Comparison of ENCODE assay signal across 8 cellular contexts in the genomic region with DNA sequence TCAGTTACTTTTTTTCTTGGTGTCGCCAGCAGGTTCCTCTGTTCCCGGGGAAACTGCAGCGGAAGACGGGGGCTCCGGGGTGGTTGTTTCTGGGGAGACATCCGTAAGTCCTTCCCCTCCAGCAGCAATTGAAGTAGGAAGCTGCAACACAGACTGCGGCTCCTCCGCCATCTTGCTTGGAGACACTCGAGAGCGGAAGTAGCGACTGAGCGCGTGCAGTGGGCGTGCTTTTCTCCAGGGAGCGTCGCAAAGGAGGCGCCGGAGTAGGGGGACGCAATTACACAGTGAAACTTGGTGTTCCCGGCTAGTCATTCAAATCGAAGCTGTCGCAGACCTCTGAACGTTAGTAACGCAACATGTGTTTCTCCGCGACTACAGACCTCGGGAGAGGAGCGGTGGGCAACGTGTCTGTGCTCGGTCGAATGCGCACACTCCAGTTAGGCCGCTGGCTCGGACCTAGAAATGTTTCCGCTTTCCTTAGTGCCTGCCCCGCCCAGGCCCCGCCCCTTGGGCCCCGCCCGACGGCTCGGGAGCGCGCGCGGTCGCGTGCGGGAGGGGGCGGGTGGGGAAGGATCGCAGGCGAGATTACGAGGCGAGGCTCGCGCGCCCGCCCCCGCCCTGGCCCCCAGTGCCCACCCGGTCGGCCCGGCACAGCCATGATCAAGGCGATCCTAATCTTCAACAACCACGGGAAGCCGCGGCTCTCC. TPM values are rescaled to one million over a fixed set of nuclear protein-coding genes. Genes with fewer than 3 reads are reported as not detected.
DNase-seq lines count a peak whose midpoint lies in the region; ATAC-seq and TF ChIP-seq lines count a peak whose summit lies in the region.

A gene (plus strand): TSS at position 554 of the 707 bp plus-strand sequence. CDS start 103 bp downstream, at position 657.
A gene (minus strand): TSS at position 184 of the 707 bp plus-strand sequence. CDS start 13 bp downstream, at position 171.

- peak within 1 kb of the TSS; percentile 94 for H3K4me3 ChIP-seq in suprapubic skin

- TF ChIP-seq POLR2A in GM10847 (IDR thresholded peaks at IDR 0.05; ENCODE audit: extremely low read depth, insufficient read length), result peak; percentile 85
- TF ChIP-seq POLR2A in suprapubic skin (IDR thresholded peaks at IDR 0.05), result peak; percentile 86 to 92

- peaks cover 10 to 18% of the 10 kb centered on the region in 2 donors for H3K36me3 Mint-ChIP-seq in activated naive CD4-positive, alpha-beta T cell treated with anti-CD3 and anti-CD28 coated beads, Interleukin-2, amount 50 U/mL, for 72 hours

- TF ChIP-seq EP300 in suprapubic skin (IDR thresholded peaks at IDR 0.05), result peak; percentile 56

- H3K9me3 ChIP-seq in suprapubic skin, result no peaks in the 10 kb centered on the region

- peaks cover 56% of the 10 kb centered on the region for H3K4me1 ChIP-seq in suprapubic skin

- peak within 1 kb of the TSS; percentile 98 for H3K27ac Mint-ChIP-seq in activated naive CD4-positive, alpha-beta T cell treated with anti-CD3 and anti-CD28 coated beads, Interleukin-2, amount 50 U/mL, for 72 hours

- WGBS in suprapubic skin, result 1% methylated on average over 24 of the region's 65 CpGs

- peak; percentile 88 for ATAC-seq in HG02642 (IDR thresholded peaks at IDR 0.05; ENCODE audit: poor library complexity, unreplicated experiment)
- peak; percentile 89 to 91 for ATAC-seq in activated naive CD4-positive, alpha-beta T cell treated with anti-CD3 and anti-CD28 coated beads, Interleukin-2, amount 50 U/mL, for 72 hours

- H3K27ac ChIP-seq in suprapubic skin, result peak within 1 kb of the TSS; percentile 96

- no peaks in the 10 kb centered on the region for H3K27me3 ChIP-seq in suprapubic skin

- no peak for TF ChIP-seq CTCF in suprapubic skin (IDR thresholded peaks at IDR 0.05)

- peaks cover 7% of the 10 kb centered on the region for H3K36me3 ChIP-seq in suprapubic skin

- peak; percentile 67 for DNase-seq in NCI-H1105 (lab: John Stamatoyannopoulos, UW)
- DNase-seq in SKM-1 (lab: John Stamatoyannopoulos, UW; ENCODE audit: unreplicated experiment), result peak; percentile 98
- peak; percentile 89 to 90 for DNase-seq in activated naive CD4-positive, alpha-beta T cell treated with anti-CD3 and anti-CD28 coated beads, Interleukin-2, amount 50 U/mL, for 72 hours (ENCODE audit: low spot score in 2 of 2)
- DNase-seq in glomerular endothelial cell (ENCODE audit: extremely low read depth, low read depth, low spot score), result peak; percentile 84
- peak; percentile 93 for DNase-seq in occipital lobe (lab: John Stamatoyannopoulos, UW)
- DNase-seq in suprapubic skin (ENCODE audit: low spot score in 2 of 2), result peak; percentile 94 to 96

- no peaks in the 10 kb centered on the region for H3K9me3 Mint-ChIP-seq in activated naive CD4-positive, alpha-beta T cell treated with anti-CD3 and anti-CD28 coated beads, Interleukin-2, amount 50 U/mL, for 72 hours

RNA-seq across cellular contexts. Expression of the first gene that starts in this region (rescaled TPM):
- total RNA-seq in activated naive CD4-positive, alpha-beta T cell treated with anti-CD3 and anti-CD28 coated beads, Interleukin-2, amount 50 U/mL, for 72 hours, result 100 to 1,000 TPM in 1 of 2 donors, 10 to 100 TPM in 1; 47.6 to 126 TPM
- total RNA-seq in glomerular endothelial cell (59.7 and 87.1 TPM in 2 replicates), occipital lobe (220 TPM), suprapubic skin (100 to 1,000 TPM in 2 of 4 donors, 10 to 100 TPM in 2; 34.9 to 115 (median 70.3) TPM)

RNA-seq across cellular contexts. Expression of the second gene that starts in this region (rescaled TPM):
- total RNA-seq in activated naive CD4-positive, alpha-beta T cell treated with anti-CD3 and anti-CD28 coated beads, Interleukin-2, amount 50 U/mL, for 72 hours, result 10 to 100 TPM; 45.3 to 59.0 TPM
- total RNA-seq in glomerular endothelial cell, result 54.4 and 55.9 TPM in 2 replicates
- 96.4 TPM for total RNA-seq in occipital lobe
- 10 to 100 TPM; 22.8 to 52.5 (median 24.7) TPM for total RNA-seq in suprapubic skin

Comparison
In these comparisons a context has a peak if more than half of its experiments do, and no peak if none do; other contexts are left out.
1. Peak in every context shown above with its lines: DNase-seq, ATAC-seq, H3K4me3 ChIP-seq and H3K27ac ChIP-seq.